ENCODE assay signal across 1 cellular context in the genomic region with DNA sequence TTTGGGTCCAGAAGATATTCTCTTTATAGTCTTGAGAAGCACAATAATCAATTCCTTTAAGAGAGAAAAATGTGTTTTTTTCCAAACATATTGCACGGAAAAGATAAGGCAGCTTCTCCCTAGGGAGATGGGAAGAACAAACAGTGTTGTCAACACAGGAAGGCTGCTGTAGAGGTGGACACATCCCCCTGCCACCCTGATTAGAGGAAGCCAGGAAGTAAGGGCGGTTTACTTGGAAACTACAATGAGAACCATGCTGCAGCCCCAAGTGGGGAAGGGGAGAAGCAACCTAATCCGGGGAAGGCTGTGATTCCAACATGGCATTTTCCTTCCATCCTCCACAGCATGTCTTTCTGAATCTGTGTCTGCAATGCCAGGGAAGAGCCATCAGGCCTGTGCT.
TF ChIP-seq lines count a peak whose summit lies in the region.

No MANE protein-coding gene starts in this region.

TF ChIP-seq in HepG2, 621 proteins besides CTCF, POLR2A, EP300 and RAD21 (continued from another document and continues in another):
- TF ChIP-seq E2F2 (CRISPR knock-in tag; IDR thresholded peaks at IDR 0.05; ENCODE audit: borderline replicate concordance) (no peak), ZNF567 (CRISPR knock-in tag; IDR thresholded peaks at IDR 0.05; ENCODE audit: borderline replicate concordance) (no peak), FOSL1 (CRISPR knock-in tag; IDR thresholded peaks at IDR 0.05; ENCODE audit: borderline replicate concordance) (no peak), KDM1A (CRISPR knock-in tag; IDR thresholded peaks at IDR 0.05) (no peak), ZNF770 (CRISPR knock-in tag; IDR thresholded peaks at IDR 0.05) (no peak), ZNF235 (CRISPR knock-in tag; IDR thresholded peaks at IDR 0.05; ENCODE audit: borderline replicate concordance) (no peak), ZNF280D (CRISPR knock-in tag; IDR thresholded peaks at IDR 0.05) (peak; percentile 62; the same call in 1 of the 2 replicates), SRY (CRISPR knock-in tag; IDR thresholded peaks at IDR 0.05) (no peak), HIVEP1 (CRISPR knock-in tag; IDR thresholded peaks at IDR 0.05) (no peak), HHEX (CRISPR knock-in tag; IDR thresholded peaks at IDR 0.05) (no peak), ZNF441 (CRISPR knock-in tag; IDR thresholded peaks at IDR 0.05; ENCODE audit: borderline replicate concordance) (no peak), MEIS1 (CRISPR knock-in tag; IDR thresholded peaks at IDR 0.05; ENCODE audit: borderline replicate concordance) (no peak), ZNF691 (CRISPR knock-in tag; IDR thresholded peaks at IDR 0.05; ENCODE audit: borderline replicate concordance, low read depth) (no peak), PHF8 (CRISPR knock-in tag; IDR thresholded peaks at IDR 0.05) (peak; percentile 17; the same call in 1 of the 2 replicates), FOXP1 (IDR thresholded peaks at IDR 0.05) (no peak), FOXP1 (CRISPR knock-in tag; IDR thresholded peaks at IDR 0.05) (peak; percentile 81), REPIN1 (CRISPR knock-in tag; IDR thresholded peaks at IDR 0.05; ENCODE audit: borderline replicate concordance, low read depth) (no peak), PRDM15 (CRISPR knock-in tag; IDR thresholded peaks at IDR 0.05) (no peak), NR2F6 (IDR thresholded peaks at IDR 0.05) (no peak), NR2F6 (CRISPR knock-in tag; IDR thresholded peaks at IDR 0.05) (no peak), KAT2B (IDR thresholded peaks at IDR 0.05; ENCODE audit: borderline replicate concordance, low read depth, low read length) (no peak), NFYC (CRISPR knock-in tag; IDR thresholded peaks at IDR 0.05) (no peak), SIX1 (CRISPR knock-in tag; IDR thresholded peaks at IDR 0.05; ENCODE audit: borderline replicate concordance) (no peak), KDM4B (CRISPR knock-in tag; IDR thresholded peaks at IDR 0.05) (no peak), ZNF292 (CRISPR knock-in tag; IDR thresholded peaks at IDR 0.05; ENCODE audit: borderline replicate concordance, low read depth) (peak; percentile 63; the same call in 1 of the 2 replicates), TCF7 (IDR thresholded peaks at IDR 0.05; ENCODE audit: low read depth) (no peak; the same call in 1 of the 2 replicates), EHMT2 (IDR thresholded peaks at IDR 0.05; ENCODE audit: borderline replicate concordance, low read depth, low read length) (no peak), NCOA1 (CRISPR knock-in tag; IDR thresholded peaks at IDR 0.05) (no peak), CAMTA2 (CRISPR knock-in tag; IDR thresholded peaks at IDR 0.05; ENCODE audit: borderline replicate concordance) (no peak), ZNF557 (CRISPR knock-in tag; IDR thresholded peaks at IDR 0.05) (no peak), GLI4 (CRISPR knock-in tag; IDR thresholded peaks at IDR 0.05; ENCODE audit: borderline replicate concordance) (no peak), ZBTB44 (CRISPR knock-in tag; IDR thresholded peaks at IDR 0.05) (no peak), ZFAT (CRISPR knock-in tag; conservative IDR thresholded peaks at IDR 0.05) (no peak), AKAP8 (CRISPR knock-in tag; IDR thresholded peaks at IDR 0.05) (no peak)
- TF ChIP-seq, protein P1, sequence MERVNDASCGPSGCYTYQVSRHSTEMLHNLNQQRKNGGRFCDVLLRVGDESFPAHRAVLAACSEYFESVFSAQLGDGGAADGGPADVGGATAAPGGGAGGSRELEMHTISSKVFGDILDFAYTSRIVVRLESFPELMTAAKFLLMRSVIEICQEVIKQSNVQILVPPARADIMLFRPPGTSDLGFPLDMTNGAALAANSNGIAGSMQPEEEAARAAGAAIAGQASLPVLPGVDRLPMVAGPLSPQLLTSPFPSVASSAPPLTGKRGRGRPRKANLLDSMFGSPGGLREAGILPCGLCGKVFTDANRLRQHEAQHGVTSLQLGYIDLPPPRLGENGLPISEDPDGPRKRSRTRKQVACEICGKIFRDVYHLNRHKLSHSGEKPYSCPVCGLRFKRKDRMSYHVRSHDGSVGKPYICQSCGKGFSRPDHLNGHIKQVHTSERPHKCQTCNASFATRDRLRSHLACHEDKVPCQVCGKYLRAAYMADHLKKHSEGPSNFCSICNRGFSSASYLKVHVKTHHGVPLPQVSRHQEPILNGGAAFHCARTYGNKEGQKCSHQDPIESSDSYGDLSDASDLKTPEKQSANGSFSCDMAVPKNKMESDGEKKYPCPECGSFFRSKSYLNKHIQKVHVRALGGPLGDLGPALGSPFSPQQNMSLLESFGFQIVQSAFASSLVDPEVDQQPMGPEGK (CRISPR knock-in tag; IDR thresholded peaks at IDR 0.05): no peak; the same call in 1 of the 2 replicates
- TF ChIP-seq, protein P2, sequence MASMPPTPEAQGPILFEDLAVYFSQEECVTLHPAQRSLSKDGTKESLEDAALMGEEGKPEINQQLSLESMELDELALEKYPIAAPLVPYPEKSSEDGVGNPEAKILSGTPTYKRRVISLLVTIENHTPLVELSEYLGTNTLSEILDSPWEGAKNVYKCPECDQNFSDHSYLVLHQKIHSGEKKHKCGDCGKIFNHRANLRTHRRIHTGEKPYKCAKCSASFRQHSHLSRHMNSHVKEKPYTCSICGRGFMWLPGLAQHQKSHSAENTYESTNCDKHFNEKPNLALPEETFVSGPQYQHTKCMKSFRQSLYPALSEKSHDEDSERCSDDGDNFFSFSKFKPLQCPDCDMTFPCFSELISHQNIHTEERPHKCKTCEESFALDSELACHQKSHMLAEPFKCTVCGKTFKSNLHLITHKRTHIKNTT (CRISPR knock-in tag; IDR thresholded peaks at IDR 0.05): no peak
- TF ChIP-seq, protein P3, sequence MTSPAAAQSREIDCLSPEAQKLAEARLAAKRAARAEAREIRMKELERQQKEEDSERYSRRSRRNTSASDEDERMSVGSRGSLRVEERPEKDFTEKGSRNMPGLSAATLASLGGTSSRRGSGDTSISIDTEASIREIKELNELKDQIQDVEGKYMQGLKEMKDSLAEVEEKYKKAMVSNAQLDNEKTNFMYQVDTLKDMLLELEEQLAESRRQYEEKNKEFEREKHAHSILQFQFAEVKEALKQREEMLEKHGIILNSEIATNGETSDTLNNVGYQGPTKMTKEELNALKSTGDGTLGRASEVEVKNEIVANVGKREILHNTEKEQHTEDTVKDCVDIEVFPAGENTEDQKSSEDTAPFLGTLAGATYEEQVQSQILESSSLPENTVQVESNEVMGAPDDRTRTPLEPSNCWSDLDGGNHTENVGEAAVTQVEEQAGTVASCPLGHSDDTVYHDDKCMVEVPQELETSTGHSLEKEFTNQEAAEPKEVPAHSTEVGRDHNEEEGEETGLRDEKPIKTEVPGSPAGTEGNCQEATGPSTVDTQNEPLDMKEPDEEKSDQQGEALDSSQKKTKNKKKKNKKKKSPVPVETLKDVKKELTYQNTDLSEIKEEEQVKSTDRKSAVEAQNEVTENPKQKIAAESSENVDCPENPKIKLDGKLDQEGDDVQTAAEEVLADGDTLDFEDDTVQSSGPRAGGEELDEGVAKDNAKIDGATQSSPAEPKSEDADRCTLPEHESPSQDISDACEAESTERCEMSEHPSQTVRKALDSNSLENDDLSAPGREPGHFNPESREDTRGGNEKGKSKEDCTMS (CRISPR knock-in tag; conservative IDR thresholded peaks at IDR 0.05): no peak
- TF ChIP-seq, protein P4, sequence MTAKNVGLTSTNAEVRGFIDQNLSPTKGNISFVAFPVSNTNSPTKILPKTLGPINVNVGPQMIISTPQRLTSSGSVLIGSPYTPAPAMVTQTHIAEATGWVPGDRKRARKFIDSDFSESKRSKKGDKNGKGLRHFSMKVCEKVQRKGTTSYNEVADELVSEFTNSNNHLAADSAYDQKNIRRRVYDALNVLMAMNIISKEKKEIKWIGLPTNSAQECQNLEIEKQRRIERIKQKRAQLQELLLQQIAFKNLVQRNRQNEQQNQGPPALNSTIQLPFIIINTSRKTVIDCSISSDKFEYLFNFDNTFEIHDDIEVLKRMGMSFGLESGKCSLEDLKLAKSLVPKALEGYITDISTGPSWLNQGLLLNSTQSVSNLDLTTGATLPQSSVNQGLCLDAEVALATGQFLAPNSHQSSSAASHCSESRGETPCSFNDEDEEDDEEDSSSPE (CRISPR knock-in tag; IDR thresholded peaks at IDR 0.05): no peak
- TF ChIP-seq, protein P5, sequence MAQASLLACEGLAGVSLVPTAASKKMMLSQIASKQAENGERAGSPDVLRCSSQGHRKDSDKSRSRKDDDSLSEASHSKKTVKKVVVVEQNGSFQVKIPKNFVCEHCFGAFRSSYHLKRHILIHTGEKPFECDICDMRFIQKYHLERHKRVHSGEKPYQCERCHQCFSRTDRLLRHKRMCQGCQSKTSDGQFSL (CRISPR knock-in tag; IDR thresholded peaks at IDR 0.05): no peak
